ENCODE assay signal across 15 cellular contexts in genomic region chr10:124279298-124279697, GRCh38.
DNase-seq lines count a peak whose midpoint lies in the region; ATAC-seq, FAIRE-seq and TF ChIP-seq lines count a peak whose summit lies in the region.
"Had no signal": no experiment of that assay in that cellular context is flagged by ENCODE, and none has a peak within 500 bp of the region (broad histone marks: within the 10 kb centered on the region; RNA-seq: fewer than 3 reads in every experiment).

No MANE protein-coding gene starts in this region.

- ATAC-seq in Right ventricle myocardium inferior (no peak), Right ventricle myocardium superior (ENCODE audit: poor library complexity) (no peak), HG03439 (IDR thresholded peaks at IDR 0.05; ENCODE audit: unreplicated experiment) (no peak)
- ATAC-seq: T-cell had no signal

- no peak for FAIRE-seq in GM12892 (lab: Jason Lieb, UNC)

- TF ChIP-seq POLR2A in GM12892 (IDR thresholded peaks at IDR 0.05; ENCODE audit: low read depth, low read length): no peak

- peak; percentile 21 for DNase-seq in Right ventricle myocardium inferior (ENCODE audit: missing footprints)
- no peak for DNase-seq in Right ventricle myocardium superior
- DNase-seq in RKO (ENCODE audit: low spot score): peak; percentile 11
- DNase-seq in dermis blood vessel endothelial cell: peak; percentile 4
- DNase-seq in iPS-NIHi7 (ENCODE audit: extremely low spot score): no peak
- no peak for DNase-seq in GM12892 (ENCODE audit: insufficient read length)
- DNase-seq in NCI-H1930 (lab: John Stamatoyannopoulos, UW): no peak
- DNase-seq: 8988T, EL, KG1, NCI-H1105, NCI-H1694 treated with DMSO at 0.1 percent for 48 hours, NCI-H69, T-cell had no signal

- intact Hi-C loops in Right ventricle myocardium inferior (cut with DNase I) (no loop called here), Right ventricle myocardium superior (cut with DNase I) (no loop called here)

Comparison
In these comparisons a context has a peak if more than half of its experiments do, and no peak if none do; other contexts are left out.
1. DNase-seq: peak in Right ventricle myocardium inferior (single experiment), RKO (single experiment) and dermis blood vessel endothelial cell (single experiment); none in Right ventricle myocardium superior (single experiment), iPS-NIHi7 (single experiment), GM12892 (single experiment) and NCI-H1930 (0 of 2).